In the genomic region with DNA sequence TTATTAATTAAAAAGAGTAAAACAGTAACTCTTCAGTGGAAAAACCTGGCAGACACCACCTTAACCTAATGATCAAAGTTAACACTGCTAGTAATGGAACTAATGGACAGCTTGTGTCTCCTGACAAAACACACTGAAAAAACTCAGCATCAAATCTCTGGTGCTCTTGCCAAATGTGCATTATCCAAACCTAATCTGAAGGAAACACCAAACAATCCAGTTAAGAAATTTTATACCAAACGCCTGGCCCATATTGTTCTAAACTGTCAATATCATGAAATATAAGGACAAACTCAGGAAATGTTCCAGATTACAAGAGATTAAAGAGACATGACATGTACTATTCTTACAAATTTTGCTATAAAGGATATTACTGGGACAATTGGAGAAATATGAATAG, we compare ENCODE assay signal across 1 cellular context.
TF ChIP-seq lines count a peak whose summit lies in the region.

No MANE protein-coding gene starts in this region.

TF ChIP-seq in endothelial cell of umbilical vein, 7 proteins besides CTCF, POLR2A, EP300 and RAD21:
- TF ChIP-seq MYC (IDR thresholded peaks at IDR 0.05; ENCODE audit: low read depth, low read length) (no peak), MAX (IDR thresholded peaks at IDR 0.05; ENCODE audit: insufficient read depth, insufficient read length) (no peak), FOS (IDR thresholded peaks at IDR 0.05; ENCODE audit: borderline replicate concordance, insufficient read depth, low read length) (no peak), EZH2 (IDR thresholded peaks at IDR 0.05; ENCODE audit: borderline replicate concordance, low read depth, low read length, severe bottlenecking) (no peak), JUN (IDR thresholded peaks at IDR 0.05; ENCODE audit: borderline replicate concordance, insufficient read depth, insufficient read length, low read depth) (no peak), GATA2 (IDR thresholded peaks at IDR 0.05; ENCODE audit: insufficient read depth, insufficient read length, low read depth, low read length) (no peak), POLR2AphosphoS5 (IDR thresholded peaks at IDR 0.05; ENCODE audit: insufficient read depth, low read depth, low read length) (no peak)
TF ChIP-seq in endothelial cell of umbilical vein: peak in this region for 0.
